In the genomic region with DNA sequence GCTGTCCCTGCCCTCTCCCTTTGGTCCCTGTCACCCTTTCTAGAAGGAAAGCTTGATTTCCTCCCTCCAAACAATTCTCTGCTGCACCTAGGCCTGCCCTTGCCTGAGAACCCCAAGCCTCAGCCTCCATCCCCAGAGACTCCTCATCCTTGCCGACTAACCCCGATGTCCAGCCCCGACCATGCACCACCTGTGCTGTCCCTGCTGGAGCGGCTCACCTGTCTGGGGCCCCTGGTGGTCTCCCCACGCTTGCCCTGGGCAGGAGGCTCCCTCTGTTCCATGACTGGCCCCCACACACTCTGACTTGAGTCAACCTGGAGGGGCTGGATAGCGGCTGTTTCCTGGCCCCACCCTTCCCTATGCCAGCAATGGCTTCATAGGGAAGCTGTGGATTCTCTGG, we compare ENCODE assay signal across 22 cellular contexts. TPM values are rescaled to one million over a fixed set of nuclear protein-coding genes. Genes with fewer than 3 reads are reported as not detected.
DNase-seq lines count a peak whose midpoint lies in the region; ATAC-seq and TF ChIP-seq lines count a peak whose summit lies in the region.
"Had no signal": no experiment of that assay in that cellular context is flagged by ENCODE, and none has a peak within 500 bp of the region (broad histone marks: within the 10 kb centered on the region; RNA-seq: fewer than 3 reads in every experiment).

No MANE protein-coding gene starts in this region.

- POLR2A ChIA-PET in activated naive CD8-positive, alpha-beta T cell treated with anti-CD3 and anti-CD28 coated beads, Interleukin-2, amount 10 ng/mL, durations not matched to agents 7 days and 5 days (lab: Charles Lee) = interaction anchor here (0.5 to 2.3 kb wide), 3 partner anchors 12 to 27 kb away, joined by 3 to 12 read pairs (median 3); a partner anchor contains a TSS

- peak; percentile 11 for ATAC-seq in stimulated activated naive CD8-positive, alpha-beta T cell treated with anti-CD3 and anti-CD28 coated beads, Interleukin-15, Interleukin-2, amounts not matched to agents 100 U/mL and 50 U/mL, for 24 hours
- no peak for ATAC-seq in stimulated activated naive CD8-positive, alpha-beta T cell treated with anti-CD3 and anti-CD28 coated beads, Interleukin-15, amount 100 ng/mL, for 72 hours
- no peak for ATAC-seq in activated naive CD8-positive, alpha-beta T cell treated with anti-CD3 and anti-CD28 coated beads, Interleukin-2, amount 10 ng/mL, durations not matched to agents 7 days and 5 days (ENCODE audit: low read depth)
- ATAC-seq in lower lobe of right lung (no peak), GM21717 (IDR thresholded peaks at IDR 0.05; ENCODE audit: unreplicated experiment) (no peak), GM18858 (IDR thresholded peaks at IDR 0.05; ENCODE audit: unreplicated experiment) (no peak)

- no peak overlapping the region for H3K4me3 ChIP-seq in lower lobe of right lung
- H3K4me3 ChIP-seq: SK-N-MC had no signal

- H3K9me3 Mint-ChIP-seq in stimulated activated naive CD8-positive, alpha-beta T cell treated with anti-CD3 and anti-CD28 coated beads, Interleukin-15, amount 100 ng/mL, for 72 hours = no peaks in the 10 kb centered on the region
- no peaks in the 10 kb centered on the region for H3K9me3 Mint-ChIP-seq in activated naive CD8-positive, alpha-beta T cell treated with anti-CD3 and anti-CD28 coated beads, Interleukin-2, amount 10 ng/mL, durations not matched to agents 7 days and 5 days
- H3K9me3 Mint-ChIP-seq: HFFc6 had no signal

- H3K27ac Mint-ChIP-seq in stimulated activated naive CD8-positive, alpha-beta T cell treated with anti-CD3 and anti-CD28 coated beads, Interleukin-15, amount 100 ng/mL, for 72 hours = peak overlapping the region in 1 of 2 donors; percentile 60
- H3K27ac Mint-ChIP-seq in activated naive CD8-positive, alpha-beta T cell treated with anti-CD3 and anti-CD28 coated beads, Interleukin-2, amount 10 ng/mL, durations not matched to agents 7 days and 5 days = peak overlapping the region; percentile 88
- H3K27ac Mint-ChIP-seq: HFFc6 had no signal

- H3K36me3 ChIP-seq in lower lobe of right lung = no peaks in the 10 kb centered on the region

- no peak overlapping the region for H3K27ac ChIP-seq in lower lobe of right lung
- H3K27ac ChIP-seq: SK-N-MC had no signal

- intact Hi-C loops in lower lobe of right lung (cut with DNase I) = no loop called here

- peaks cover 5% of the 10 kb centered on the region for H3K27me3 ChIP-seq in lower lobe of right lung (ENCODE audit: low read depth)

- no peak overlapping the region for H3K4me3 Mint-ChIP-seq in stimulated activated naive CD8-positive, alpha-beta T cell treated with anti-CD3 and anti-CD28 coated beads, Interleukin-15, amount 100 ng/mL, for 72 hours
- no peak overlapping the region for H3K4me3 Mint-ChIP-seq in activated naive CD8-positive, alpha-beta T cell treated with anti-CD3 and anti-CD28 coated beads, Interleukin-2, amount 10 ng/mL, durations not matched to agents 7 days and 5 days
- H3K4me3 Mint-ChIP-seq: HFFc6 had no signal

- H3K9me3 ChIP-seq in lower lobe of right lung = no peaks in the 10 kb centered on the region

- peaks cover 9% of the 10 kb centered on the region for H3K27me3 Mint-ChIP-seq in stimulated activated naive CD8-positive, alpha-beta T cell treated with anti-CD3 and anti-CD28 coated beads, Interleukin-15, amount 100 ng/mL, for 72 hours
- peaks cover 3% of the 10 kb centered on the region for H3K27me3 Mint-ChIP-seq in activated naive CD8-positive, alpha-beta T cell treated with anti-CD3 and anti-CD28 coated beads, Interleukin-2, amount 10 ng/mL, durations not matched to agents 7 days and 5 days

- DNase-seq in stimulated activated naive CD8-positive, alpha-beta T cell treated with anti-CD3 and anti-CD28 coated beads, Interleukin-15, Interleukin-2, amounts not matched to agents 100 U/mL and 50 U/mL, for 24 hours = no peak
- no peak for DNase-seq in stimulated activated naive CD8-positive, alpha-beta T cell treated with anti-CD3 and anti-CD28 coated beads, Interleukin-15, amount 100 ng/mL, for 72 hours
- DNase-seq in activated naive CD8-positive, alpha-beta T cell treated with anti-CD3 and anti-CD28 coated beads, Interleukin-2, amount 10 ng/mL, durations not matched to agents 7 days and 5 days = no peak
- DNase-seq in lower lobe of right lung (peak; percentile 20), HK-2 (ENCODE audit: unreplicated experiment) (no peak)
- DNase-seq: ACHN, C1 segment of cervical spinal cord, DMS79 treated with DMSO at 0.1 percent for 48 hours, GOT3, HFFc6, KG1, MV-4-11, NCI-H1417, NCI-H187, NCI-H2107, NCI-H510A, NCI-H748 treated with DMSO at 0.1 percent for 48 hours, OCI-M1, SHP77 had no signal

- TF ChIP-seq CTCF in lower lobe of right lung (IDR thresholded peaks at IDR 0.05) = no peak

- no peaks in the 10 kb centered on the region for H3K36me3 Mint-ChIP-seq in activated naive CD8-positive, alpha-beta T cell treated with anti-CD3 and anti-CD28 coated beads, Interleukin-2, amount 10 ng/mL, durations not matched to agents 7 days and 5 days

- H3K4me1 Mint-ChIP-seq in stimulated activated naive CD8-positive, alpha-beta T cell treated with anti-CD3 and anti-CD28 coated beads, Interleukin-15, amount 100 ng/mL, for 72 hours = peaks cover 8% of the 10 kb centered on the region
- H3K4me1 Mint-ChIP-seq in activated naive CD8-positive, alpha-beta T cell treated with anti-CD3 and anti-CD28 coated beads, Interleukin-2, amount 10 ng/mL, durations not matched to agents 7 days and 5 days = peaks cover 8% of the 10 kb centered on the region

- H3K4me1 ChIP-seq in lower lobe of right lung = no peaks in the 10 kb centered on the region

RNA-seq across cellular contexts. Expression of a gene that starts 12.0 kb away (rescaled TPM):
- 100 to 1,000 TPM; 740 to 773 TPM for total RNA-seq in activated naive CD8-positive, alpha-beta T cell treated with anti-CD3 and anti-CD28 coated beads, Interleukin-2, amount 10 ng/mL, durations not matched to agents 7 days and 5 days
- 659 TPM for total RNA-seq in lower lobe of right lung

RNA-seq across cellular contexts. Expression of a gene that starts 20.5 kb away (rescaled TPM):
- 1 to 10 TPM; 1.9 to 2.2 TPM for total RNA-seq in activated naive CD8-positive, alpha-beta T cell treated with anti-CD3 and anti-CD28 coated beads, Interleukin-2, amount 10 ng/mL, durations not matched to agents 7 days and 5 days
- total RNA-seq in lower lobe of right lung = 1.3 TPM

RNA-seq across cellular contexts. Expression of a gene that starts 36.6 kb away (rescaled TPM):
- total RNA-seq in activated naive CD8-positive, alpha-beta T cell treated with anti-CD3 and anti-CD28 coated beads, Interleukin-2, amount 10 ng/mL, durations not matched to agents 7 days and 5 days = 100 to 1,000 TPM; 205 to 210 TPM
- 196 TPM for total RNA-seq in lower lobe of right lung

RNA-seq across cellular contexts. Expression of a gene that starts 46.9 kb away (rescaled TPM):
- under 1 TPM; 0.17 to 0.36 TPM for total RNA-seq in activated naive CD8-positive, alpha-beta T cell treated with anti-CD3 and anti-CD28 coated beads, Interleukin-2, amount 10 ng/mL, durations not matched to agents 7 days and 5 days
- total RNA-seq in lower lobe of right lung = not detected
- total RNA-seq: HFFc6 had no signal

RNA-seq across cellular contexts. Expression of a gene that starts 57.8 kb away (rescaled TPM):
- total RNA-seq in activated naive CD8-positive, alpha-beta T cell treated with anti-CD3 and anti-CD28 coated beads, Interleukin-2, amount 10 ng/mL, durations not matched to agents 7 days and 5 days = not detected
- total RNA-seq in lower lobe of right lung = not detected
- total RNA-seq: HFFc6 had no signal
